ENCODE assay signal across 16 cellular contexts in genomic region chrX:48914593-48915493, GRCh38. TPM values are rescaled to one million over a fixed set of nuclear protein-coding genes. Genes with fewer than 3 reads are reported as not detected.
A peak's percentile ranks its signal among the peaks of the same experiment; 100 is the strongest.
DNase-seq lines count a peak whose midpoint lies in the region; ATAC-seq, FAIRE-seq and TF ChIP-seq lines count a peak whose summit lies in the region.
"Had no signal": no experiment of that assay in that cellular context is flagged by ENCODE, and none has a peak within 500 bp of the region (broad histone marks: within the 10 kb centered on the region; RNA-seq: fewer than 3 reads in every experiment).

No MANE protein-coding gene starts in this region.

- H3K9me3 Mint-ChIP-seq in activated naive CD4-positive, alpha-beta T cell treated with anti-CD3 and anti-CD28 coated beads, Interleukin-2, amount 50 U/mL, for 24 hours: no peaks in the 10 kb centered on the region
- no peaks in the 10 kb centered on the region for H3K9me3 Mint-ChIP-seq in WTC11

- BruUV-seq in endothelial cell of umbilical vein (replicated peaks; lab: Mats Ljungman, UMichigan): no TSS peak

- peaks cover 8% of the 10 kb centered on the region for H3K36me3 Mint-ChIP-seq in activated naive CD4-positive, alpha-beta T cell treated with anti-CD3 and anti-CD28 coated beads, Interleukin-2, amount 50 U/mL, for 24 hours
- H3K36me3 Mint-ChIP-seq in WTC11: peaks cover 57% of the 10 kb centered on the region

- H3K27ac Mint-ChIP-seq in activated naive CD4-positive, alpha-beta T cell treated with anti-CD3 and anti-CD28 coated beads, Interleukin-2, amount 50 U/mL, for 24 hours: peak overlapping the region; percentile 74
- H3K27ac Mint-ChIP-seq in WTC11: peak overlapping the region; percentile 74

- peak; percentile 35 for FAIRE-seq in endothelial cell of umbilical vein (lab: Jason Lieb, UNC)
- FAIRE-seq: islet of Langerhans, RCC 7860 had no signal

- H3K36me3 ChIP-seq in endothelial cell of umbilical vein (ENCODE audit: control insufficient read depth in 2 of 2, extremely low read depth in 1 of 2, insufficient read depth in 2 of 2, low read length in 2 of 2): no peaks in the 10 kb centered on the region
- peaks cover 0 to 27% (median 0%) of the 10 kb centered on the region in 9 donors for H3K36me3 ChIP-seq in heart right ventricle

- WGBS in heart right ventricle, 2 donors: 89 to 92% methylated on average over 10 to 13 of the region's 13 CpGs

- H3K4me1 Mint-ChIP-seq in activated naive CD4-positive, alpha-beta T cell treated with anti-CD3 and anti-CD28 coated beads, Interleukin-2, amount 50 U/mL, for 24 hours: peaks cover 51% of the 10 kb centered on the region
- H3K4me1 Mint-ChIP-seq in WTC11: peaks cover 39% of the 10 kb centered on the region

- no peak overlapping the region for H2AFZ ChIP-seq in endothelial cell of umbilical vein (ENCODE audit: low read depth, low read length)

- H4K20me1 ChIP-seq in endothelial cell of umbilical vein (replicated peaks; ENCODE audit: control insufficient read depth, extremely low read depth, insufficient read depth, low read length): no peaks in the 10 kb centered on the region

- POLR2A ChIA-PET in WTC11 (lab: Charles Lee) (no interaction called here), endothelial cell of umbilical vein (lab: Charles Lee) (no interaction called here)

- no peaks in the 10 kb centered on the region for H3K27me3 ChIP-seq in endothelial cell of umbilical vein (ENCODE audit: control insufficient read depth in 2 of 2, insufficient read depth in 2 of 2, low read length in 2 of 2)
- H3K27me3 ChIP-seq in heart right ventricle: no peaks in the 10 kb centered on the region

- H3K27ac ChIP-seq in endothelial cell of umbilical vein (ENCODE audit: insufficient read depth, low read depth, low read length) (no peak overlapping the region), heart right ventricle (no peak overlapping the region)

- no peak overlapping the region for H3K4me2 ChIP-seq in endothelial cell of umbilical vein (ENCODE audit: insufficient read depth, low read length)

- CTCF ChIA-PET in WTC11 (lab: Charles Lee): interaction anchor here (0.6 to 1.1 kb wide), 3 partner anchors 17 to 26 kb away, joined by 3 to 4 read pairs (median 3); partner anchors contain the start of genes PQBP1 and TIMM17B
- CTCF ChIA-PET in endothelial cell of umbilical vein (lab: Charles Lee): no interaction called here

- H3K9me3 ChIP-seq in endothelial cell of umbilical vein (replicated peaks; ENCODE audit: control insufficient read depth, insufficient read depth, low read length) (no peaks in the 10 kb centered on the region), heart right ventricle (no peaks in the 10 kb centered on the region)

- no peak overlapping the region for H3K9ac ChIP-seq in endothelial cell of umbilical vein (replicated peaks; ENCODE audit: extremely low read depth, insufficient read depth, low read length)

- H3K4me3 Mint-ChIP-seq in activated naive CD4-positive, alpha-beta T cell treated with anti-CD3 and anti-CD28 coated beads, Interleukin-2, amount 50 U/mL, for 24 hours: peak overlapping the region; percentile 95
- H3K4me3 Mint-ChIP-seq in WTC11: peak overlapping the region; percentile 93

- H3K9me1 ChIP-seq in endothelial cell of umbilical vein (replicated peaks; ENCODE audit: control insufficient read depth, extremely low read depth, insufficient read depth, low read length): no peaks in the 10 kb centered on the region

- H3K27me3 Mint-ChIP-seq in activated naive CD4-positive, alpha-beta T cell treated with anti-CD3 and anti-CD28 coated beads, Interleukin-2, amount 50 U/mL, for 24 hours: no peaks in the 10 kb centered on the region
- H3K27me3 Mint-ChIP-seq in WTC11 (ENCODE audit: low read depth): no peaks in the 10 kb centered on the region

- intact Hi-C loops in endothelial cell of umbilical vein (cut with micrococcal nuclease): no loop called here
- intact Hi-C loops in heart right ventricle (cut with DNase I): loop anchor here in 3 of 10 donors (10.0 kb wide), 2 partner anchors 270 to 1260 kb away; partner anchors contain the start of genes ELK1 (in 1 of the 3) and UXT (in 1 of the 3)

- dilution Hi-C loops in endothelial cell of umbilical vein (cut with MboI; ENCODE audit: extremely low pct_ligation_motif_present, low sequenced_read_pairs): no loop called here

- DNase-seq in activated naive CD4-positive, alpha-beta T cell treated with Interleukin-2 at 50 U/mL for 16 hours: no peak
- DNase-seq in WTC11 (ENCODE audit: low spot score) (no peak), endothelial cell of umbilical vein (ENCODE audit: low read depth, low spot score) (no peak), DMS114 treated with DMSO at 0.1 percent for 48 hours (lab: John Stamatoyannopoulos, UW; ENCODE audit: unreplicated experiment) (no peak), anterior cingulate cortex (lab: John Stamatoyannopoulos, UW) (no peak), AG08395 (ENCODE audit: low spot score) (no peak), heart right ventricle (no peak)
- DNase-seq: activated gamma-delta T cell treated with Interleukin-2 at 50 U/mL for 16 hours, DMS53, Karpas-422, NCI-H446, SW 1271 had no signal

- TF ChIP-seq CTCF in WTC11 (IDR thresholded peaks at IDR 0.05): no peak
- TF ChIP-seq CTCF in endothelial cell of umbilical vein (IDR thresholded peaks at IDR 0.05; ENCODE audit: extremely low read depth in 1 of 2, insufficient read depth in 1 of 2, low read depth in 1 of 2, low read length in 2 of 2): no peak
- TF ChIP-seq CTCF in heart right ventricle (IDR thresholded peaks at IDR 0.05): no peak

- no peak for TF ChIP-seq POLR2A in endothelial cell of umbilical vein (IDR thresholded peaks at IDR 0.05; ENCODE audit: low read depth, low read length)

- H3K4me3 ChIP-seq in endothelial cell of umbilical vein (replicated peaks in 1 of 3; ENCODE audit: insufficient read depth in 1 of 3, low read depth in 1 of 3, low read length in 3 of 3): no peak overlapping the region
- H3K4me3 ChIP-seq in heart right ventricle: peak overlapping the region in 1 of 10 donors; percentile 0

- H3K4me1 ChIP-seq in endothelial cell of umbilical vein (ENCODE audit: control insufficient read depth, extremely low read depth, insufficient read depth, low read length) (peaks cover 11% of the 10 kb centered on the region), heart right ventricle (peaks cover 0 to 43% (median 15%) of the 10 kb centered on the region in 9 donors)

- peaks cover 15% of the 10 kb centered on the region for H3K79me2 ChIP-seq in endothelial cell of umbilical vein (ENCODE audit: control insufficient read depth, insufficient read depth, low read length)

- ATAC-seq in WTC11: no peak
- ATAC-seq in heart right ventricle: no peak
- ATAC-seq: activated CD4-positive, CD25-positive, alpha-beta regulatory T cell treated with anti-CD3 and anti-CD28 coated beads, Interleukin-2, amount 50 U/mL, for 24 hours had no signal

RNA-seq across cellular contexts. Expression of gene SLC35A2, which starts 3.4 kb away (rescaled TPM):
- 18.0 to 21.0 TPM (median 20.2 TPM) in 3 replicates for total RNA-seq in WTC11 (2021)
- 28.9 and 31.4 TPM in 2 replicates for total RNA-seq in endothelial cell of umbilical vein
- polyA plus RNA-seq in endothelial cell of umbilical vein: 64.5 and 76.5 TPM in 2 replicates
- polyA plus RNA-seq in endothelial cell of umbilical vein (2011; cell fraction: cytosol; rRNA removed): 35.7 and 36.0 TPM in 2 replicates
- polyA plus RNA-seq in endothelial cell of umbilical vein (2011; cell fraction: nucleus; rRNA removed): 25.5 TPM in 2 replicates
- 27.8 and 36.6 TPM in 2 replicates for polyA plus RNA-seq in endothelial cell of umbilical vein (2012)
- polyA minus RNA-seq in endothelial cell of umbilical vein: 48.9 and 52.1 TPM in 2 replicates
- 39.9 TPM for polyA minus RNA-seq in endothelial cell of umbilical vein (2011; cell fraction: cytosol; rRNA and poly(A)+ RNA removed)
- polyA minus RNA-seq in endothelial cell of umbilical vein (2011; cell fraction: nucleus; rRNA and poly(A)+ RNA removed): 7.9 and 9.2 TPM in 2 replicates
- total RNA-seq in heart right ventricle: 10 to 100 TPM in 8 of 10 donors, 1 to 10 TPM in 2; 9.0 to 18.2 (median 12.4) TPM
- 10 to 100 TPM in 1 of 2 donors, 1 to 10 TPM in 1; 6.4 to 27.7 TPM for polyA plus RNA-seq in heart right ventricle

RNA-seq across cellular contexts. Expression of gene PIM2, which starts 4.0 kb away (rescaled TPM):
- total RNA-seq in WTC11 (2021) (146 to 184 TPM (median 182 TPM) in 3 replicates), endothelial cell of umbilical vein (5.5 and 7.4 TPM in 2 replicates), heart right ventricle (10 to 100 TPM in 1 of 10 donors, 1 to 10 TPM in 9; 2.0 to 14.0 (median 3.3) TPM)
- polyA plus RNA-seq in endothelial cell of umbilical vein (7.4 and 7.5 TPM in 2 replicates), heart right ventricle (1 to 10 TPM; 1.8 to 3.9 TPM)
- 4.5 TPM in 2 replicates for polyA plus RNA-seq in endothelial cell of umbilical vein (2011; cell fraction: cytosol; rRNA removed)
- polyA plus RNA-seq in endothelial cell of umbilical vein (2011; cell fraction: nucleus; rRNA removed): 8.7 and 9.7 TPM in 2 replicates
- polyA plus RNA-seq in endothelial cell of umbilical vein (2012): 4.6 and 5.1 TPM in 2 replicates
- 9.7 and 11.9 TPM in 2 replicates for polyA minus RNA-seq in endothelial cell of umbilical vein
- 9.1 TPM for polyA minus RNA-seq in endothelial cell of umbilical vein (2011; cell fraction: cytosol; rRNA and poly(A)+ RNA removed)
- polyA minus RNA-seq in endothelial cell of umbilical vein (2011; cell fraction: nucleus; rRNA and poly(A)+ RNA removed): 5.0 and 5.1 TPM in 2 replicates

RNA-seq across cellular contexts. Expression of gene PQBP1, which starts 17.1 kb away (rescaled TPM):
- 79.4 to 81.2 TPM (median 81.2 TPM) in 3 replicates for total RNA-seq in WTC11 (2021)
- 72.8 and 86.3 TPM in 2 replicates for total RNA-seq in endothelial cell of umbilical vein
- 83.5 and 86.8 TPM in 2 replicates for polyA plus RNA-seq in endothelial cell of umbilical vein
- 71.6 and 84.2 TPM in 2 replicates for polyA plus RNA-seq in endothelial cell of umbilical vein (2011; cell fraction: cytosol; rRNA removed)
- 114 and 146 TPM in 2 replicates for polyA plus RNA-seq in endothelial cell of umbilical vein (2011; cell fraction: nucleus; rRNA removed)
- polyA plus RNA-seq in endothelial cell of umbilical vein (2012): 80.7 and 105 TPM in 2 replicates
- 61.8 and 66.3 TPM in 2 replicates for polyA minus RNA-seq in endothelial cell of umbilical vein
- polyA minus RNA-seq in endothelial cell of umbilical vein (2011; cell fraction: cytosol; rRNA and poly(A)+ RNA removed): 79.9 TPM
- 17.0 and 23.5 TPM in 2 replicates for polyA minus RNA-seq in endothelial cell of umbilical vein (2011; cell fraction: nucleus; rRNA and poly(A)+ RNA removed)
- 10 to 100 TPM; 41.2 to 75.5 (median 52.8) TPM for total RNA-seq in heart right ventricle
- polyA plus RNA-seq in heart right ventricle: 100 to 1,000 TPM in 1 of 2 donors, 10 to 100 TPM in 1; 99.8 to 127 TPM

RNA-seq across cellular contexts. Expression of gene TIMM17B, which starts 17.3 kb away (rescaled TPM):
- total RNA-seq in WTC11 (2021) (99.6 to 120 TPM (median 114 TPM) in 3 replicates), endothelial cell of umbilical vein (30.0 and 36.0 TPM in 2 replicates), heart right ventricle (10 to 100 TPM; 58.3 to 73.4 (median 64.7) TPM)
- polyA plus RNA-seq in endothelial cell of umbilical vein (73.1 and 107 TPM in 2 replicates), heart right ventricle (100 to 1,000 TPM in 1 of 2 donors, 10 to 100 TPM in 1; 75.1 to 100 TPM)
- 47.5 and 61.6 TPM in 2 replicates for polyA plus RNA-seq in endothelial cell of umbilical vein (2011; cell fraction: cytosol; rRNA removed)
- polyA plus RNA-seq in endothelial cell of umbilical vein (2011; cell fraction: nucleus; rRNA removed): 33.9 and 35.2 TPM in 2 replicates
- polyA plus RNA-seq in endothelial cell of umbilical vein (2012): 34.6 and 39.4 TPM in 2 replicates
- polyA minus RNA-seq in endothelial cell of umbilical vein: 20.5 and 24.7 TPM in 2 replicates
- polyA minus RNA-seq in endothelial cell of umbilical vein (2011; cell fraction: cytosol; rRNA and poly(A)+ RNA removed): 71.9 TPM
- polyA minus RNA-seq in endothelial cell of umbilical vein (2011; cell fraction: nucleus; rRNA and poly(A)+ RNA removed): 10.1 and 10.6 TPM in 2 replicates

RNA-seq across cellular contexts. Expression of gene OTUD5, which starts 42.6 kb away (rescaled TPM):
- 50.9 to 52.6 TPM (median 51.1 TPM) in 3 replicates for total RNA-seq in WTC11 (2021)
- 41.0 and 44.3 TPM in 2 replicates for total RNA-seq in endothelial cell of umbilical vein
- 44.6 and 46.3 TPM in 2 replicates for polyA plus RNA-seq in endothelial cell of umbilical vein
- polyA plus RNA-seq in endothelial cell of umbilical vein (2011; cell fraction: cytosol; rRNA removed): 39.1 and 43.8 TPM in 2 replicates
- 113 and 124 TPM in 2 replicates for polyA plus RNA-seq in endothelial cell of umbilical vein (2011; cell fraction: nucleus; rRNA removed)
- polyA plus RNA-seq in endothelial cell of umbilical vein (2012): 50.2 and 50.7 TPM in 2 replicates
- 69.9 and 98.0 TPM in 2 replicates for polyA minus RNA-seq in endothelial cell of umbilical vein
- polyA minus RNA-seq in endothelial cell of umbilical vein (2011; cell fraction: cytosol; rRNA and poly(A)+ RNA removed): 59.3 TPM
- 25.3 and 29.0 TPM in 2 replicates for polyA minus RNA-seq in endothelial cell of umbilical vein (2011; cell fraction: nucleus; rRNA and poly(A)+ RNA removed)
- 10 to 100 TPM; 17.9 to 27.3 (median 24.7) TPM for total RNA-seq in heart right ventricle
- polyA plus RNA-seq in heart right ventricle: 10 to 100 TPM; 25.4 to 26.6 TPM
